1 cellular context compared by ENCODE assay signal in the genomic region with DNA sequence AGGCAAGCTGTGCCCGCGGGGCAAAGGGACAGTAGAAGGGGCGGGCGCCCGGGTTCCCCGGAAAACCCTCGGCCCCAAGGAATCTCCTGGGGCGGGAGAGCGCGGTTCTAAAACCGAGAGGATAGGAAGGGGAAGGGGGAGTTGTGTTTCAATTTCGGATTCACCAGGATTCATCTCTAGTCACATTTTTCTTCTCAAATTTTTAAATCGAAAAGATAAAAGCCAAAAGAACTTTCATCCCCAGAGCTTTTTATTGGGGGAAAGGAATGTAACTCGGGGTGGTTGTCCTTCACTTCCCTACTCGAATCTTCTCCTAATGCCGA.
A peak's percentile ranks its signal among the peaks of the same experiment; 100 is the strongest.
TF ChIP-seq lines count a peak whose summit lies in the region.

No MANE protein-coding gene starts in this region.

TF ChIP-seq in GM23338, 12 proteins besides CTCF, POLR2A, EP300 and RAD21:
- TF ChIP-seq, protein P1, sequence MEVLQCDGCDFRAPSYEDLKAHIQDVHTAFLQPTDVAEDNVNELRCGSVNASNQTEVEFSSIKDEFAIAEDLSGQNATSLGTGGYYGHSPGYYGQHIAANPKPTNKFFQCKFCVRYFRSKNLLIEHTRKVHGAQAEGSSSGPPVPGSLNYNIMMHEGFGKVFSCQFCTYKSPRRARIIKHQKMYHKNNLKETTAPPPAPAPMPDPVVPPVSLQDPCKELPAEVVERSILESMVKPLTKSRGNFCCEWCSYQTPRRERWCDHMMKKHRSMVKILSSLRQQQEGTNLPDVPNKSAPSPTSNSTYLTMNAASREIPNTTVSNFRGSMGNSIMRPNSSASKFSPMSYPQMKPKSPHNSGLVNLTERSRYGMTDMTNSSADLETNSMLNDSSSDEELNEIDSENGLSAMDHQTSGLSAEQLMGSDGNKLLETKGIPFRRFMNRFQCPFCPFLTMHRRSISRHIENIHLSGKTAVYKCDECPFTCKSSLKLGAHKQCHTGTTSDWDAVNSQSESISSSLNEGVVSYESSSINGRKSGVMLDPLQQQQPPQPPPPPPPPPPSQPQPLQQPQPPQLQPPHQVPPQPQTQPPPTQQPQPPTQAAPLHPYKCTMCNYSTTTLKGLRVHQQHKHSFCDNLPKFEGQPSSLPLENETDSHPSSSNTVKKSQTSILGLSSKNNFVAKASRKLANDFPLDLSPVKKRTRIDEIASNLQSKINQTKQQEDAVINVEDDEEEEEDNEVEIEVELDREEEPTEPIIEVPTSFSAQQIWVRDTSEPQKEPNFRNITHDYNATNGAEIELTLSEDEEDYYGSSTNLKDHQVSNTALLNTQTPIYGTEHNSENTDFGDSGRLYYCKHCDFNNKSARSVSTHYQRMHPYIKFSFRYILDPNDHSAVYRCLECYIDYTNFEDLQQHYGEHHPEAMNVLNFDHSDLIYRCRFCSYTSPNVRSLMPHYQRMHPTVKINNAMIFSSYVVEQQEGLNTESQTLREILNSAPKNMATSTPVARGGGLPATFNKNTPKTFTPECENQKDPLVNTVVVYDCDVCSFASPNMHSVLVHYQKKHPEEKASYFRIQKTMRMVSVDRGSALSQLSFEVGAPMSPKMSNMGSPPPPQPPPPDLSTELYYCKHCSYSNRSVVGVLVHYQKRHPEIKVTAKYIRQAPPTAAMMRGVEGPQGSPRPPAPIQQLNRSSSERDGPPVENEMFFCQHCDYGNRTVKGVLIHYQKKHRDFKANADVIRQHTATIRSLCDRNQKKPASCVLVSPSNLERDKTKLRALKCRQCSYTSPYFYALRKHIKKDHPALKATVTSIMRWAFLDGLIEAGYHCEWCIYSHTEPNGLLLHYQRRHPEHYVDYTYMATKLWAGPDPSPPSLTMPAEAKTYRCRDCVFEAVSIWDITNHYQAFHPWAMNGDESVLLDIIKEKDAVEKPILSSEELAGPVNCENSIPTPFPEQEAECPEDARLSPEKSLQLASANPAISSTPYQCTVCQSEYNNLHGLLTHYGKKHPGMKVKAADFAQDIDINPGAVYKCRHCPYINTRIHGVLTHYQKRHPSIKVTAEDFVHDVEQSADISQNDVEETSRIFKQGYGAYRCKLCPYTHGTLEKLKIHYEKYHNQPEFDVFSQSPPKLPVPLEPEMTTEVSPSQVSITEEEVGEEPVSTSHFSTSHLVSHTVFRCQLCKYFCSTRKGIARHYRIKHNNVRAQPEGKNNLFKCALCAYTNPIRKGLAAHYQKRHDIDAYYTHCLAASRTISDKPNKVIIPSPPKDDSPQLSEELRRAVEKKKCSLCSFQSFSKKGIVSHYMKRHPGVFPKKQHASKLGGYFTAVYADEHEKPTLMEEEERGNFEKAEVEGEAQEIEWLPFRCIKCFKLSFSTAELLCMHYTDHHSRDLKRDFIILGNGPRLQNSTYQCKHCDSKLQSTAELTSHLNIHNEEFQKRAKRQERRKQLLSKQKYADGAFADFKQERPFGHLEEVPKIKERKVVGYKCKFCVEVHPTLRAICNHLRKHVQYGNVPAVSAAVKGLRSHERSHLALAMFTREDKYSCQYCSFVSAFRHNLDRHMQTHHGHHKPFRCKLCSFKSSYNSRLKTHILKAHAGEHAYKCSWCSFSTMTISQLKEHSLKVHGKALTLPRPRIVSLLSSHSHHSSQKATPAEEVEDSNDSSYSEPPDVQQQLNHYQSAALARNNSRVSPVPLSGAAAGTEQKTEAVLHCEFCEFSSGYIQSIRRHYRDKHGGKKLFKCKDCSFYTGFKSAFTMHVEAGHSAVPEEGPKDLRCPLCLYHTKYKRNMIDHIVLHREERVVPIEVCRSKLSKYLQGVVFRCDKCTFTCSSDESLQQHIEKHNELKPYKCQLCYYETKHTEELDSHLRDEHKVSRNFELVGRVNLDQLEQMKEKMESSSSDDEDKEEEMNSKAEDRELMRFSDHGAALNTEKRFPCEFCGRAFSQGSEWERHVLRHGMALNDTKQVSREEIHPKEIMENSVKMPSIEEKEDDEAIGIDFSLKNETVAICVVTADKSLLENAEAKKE (CRISPR knock-in tag; IDR thresholded peaks at IDR 0.05): no peak
- TF ChIP-seq EZH2 (IDR thresholded peaks at IDR 0.05; ENCODE audit: low read depth, unreplicated experiment) (peak; percentile 57), EZH2phosphoT487 (IDR thresholded peaks at IDR 0.05; ENCODE audit: unreplicated experiment) (no peak), ZNF331 (CRISPR knock-in tag; IDR thresholded peaks at IDR 0.05; ENCODE audit: low read depth) (no peak), ZNF114 (CRISPR knock-in tag; IDR thresholded peaks at IDR 0.05) (no peak), NANOG (IDR thresholded peaks at IDR 0.05; ENCODE audit: borderline replicate concordance) (no peak), CREB1 (CRISPR knock-in tag; IDR thresholded peaks at IDR 0.05; ENCODE audit: low read depth) (no peak)
- TF ChIP-seq, protein P2, sequence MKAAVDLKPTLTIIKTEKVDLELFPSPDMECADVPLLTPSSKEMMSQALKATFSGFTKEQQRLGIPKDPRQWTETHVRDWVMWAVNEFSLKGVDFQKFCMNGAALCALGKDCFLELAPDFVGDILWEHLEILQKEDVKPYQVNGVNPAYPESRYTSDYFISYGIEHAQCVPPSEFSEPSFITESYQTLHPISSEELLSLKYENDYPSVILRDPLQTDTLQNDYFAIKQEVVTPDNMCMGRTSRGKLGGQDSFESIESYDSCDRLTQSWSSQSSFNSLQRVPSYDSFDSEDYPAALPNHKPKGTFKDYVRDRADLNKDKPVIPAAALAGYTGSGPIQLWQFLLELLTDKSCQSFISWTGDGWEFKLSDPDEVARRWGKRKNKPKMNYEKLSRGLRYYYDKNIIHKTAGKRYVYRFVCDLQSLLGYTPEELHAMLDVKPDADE (IDR thresholded peaks at IDR 0.05): no peak
